ENCODE assay signal across 8 cellular contexts in the genomic region with DNA sequence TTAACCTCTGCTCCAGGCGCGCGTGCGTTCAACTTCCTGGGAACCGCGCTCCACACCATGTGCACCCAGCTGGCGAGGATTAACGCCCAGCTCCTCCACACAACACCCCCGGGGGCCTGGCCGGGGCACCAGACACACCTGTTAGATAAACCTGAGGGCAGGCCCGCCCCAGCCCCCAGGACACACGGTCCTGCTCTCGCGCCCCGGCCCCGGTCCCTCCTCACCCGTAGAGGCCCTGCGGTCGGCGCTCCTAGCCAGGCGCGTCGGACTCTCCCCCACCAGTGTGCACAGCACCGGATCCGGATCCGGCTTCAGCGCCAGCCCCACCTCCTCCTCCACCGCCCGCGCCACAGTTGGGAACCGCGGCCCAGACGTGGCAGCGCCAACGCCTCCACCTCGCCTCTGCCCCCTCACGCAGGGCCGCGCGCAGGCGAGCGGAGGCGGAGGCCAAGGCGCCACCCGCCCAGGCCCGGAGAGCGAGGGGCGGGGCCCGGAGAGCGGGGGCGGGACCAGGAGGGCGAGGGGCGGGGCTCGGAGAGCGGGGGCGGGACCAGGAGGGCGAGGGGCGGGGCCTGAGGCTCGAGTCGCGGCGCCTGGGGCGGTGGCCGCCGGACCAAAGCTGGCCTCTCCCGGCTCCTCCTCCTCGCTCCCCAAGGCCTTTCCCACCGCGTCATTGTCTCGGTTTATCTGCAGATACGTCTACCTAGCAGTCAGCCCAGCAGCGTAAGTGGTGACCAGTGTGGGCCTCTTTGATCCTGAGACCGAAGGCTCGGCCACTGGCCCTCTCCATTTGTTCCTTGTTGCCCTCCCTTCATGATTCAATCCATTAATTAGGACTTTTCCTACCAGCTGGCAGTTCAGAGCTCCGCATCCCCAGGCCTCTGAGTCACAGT.
A peak's percentile ranks its signal among the peaks of the same experiment; 100 is the strongest.
DNase-seq lines count a peak whose midpoint lies in the region; ATAC-seq and TF ChIP-seq lines count a peak whose summit lies in the region.

A gene (minus strand): TSS at position 404 of the 893 bp plus-strand sequence. CDS start 6,957 bp downstream, outside the sequence.

- peak; percentile 93 for ATAC-seq in HG03442 (IDR thresholded peaks at IDR 0.05; ENCODE audit: unreplicated experiment)

- peak within 1 kb of the TSS; percentile 82 for H3K4me3 ChIP-seq in choroid plexus epithelial cell (ENCODE audit: low read depth, low read length)

- peak; percentile 91 for DNase-seq in Ammon's horn (ENCODE audit: low spot score)
- DNase-seq in GM19238 (ENCODE audit: insufficient read length, low spot score), result peak; percentile 83
- peak; percentile 14 for DNase-seq in NCI-H524 treated with DMSO at 0.1 percent for 48 hours (lab: John Stamatoyannopoulos, UW)
- peak; percentile 87 to 92 for DNase-seq in activated CD4-positive, alpha-beta T cell treated with anti-CD3 and anti-CD28 coated beads for 4 hours
- DNase-seq in choroid plexus epithelial cell (ENCODE audit: low read depth), result peak; percentile 87
- DNase-seq in kidney glomerular epithelial cell (lab: John Stamatoyannopoulos, UW), result peak; percentile 85
- DNase-seq in stimulated activated CD4-positive, alpha-beta T cell treated with anti-CD3 and anti-CD28 coated beads, Interleukin-15, amount 100 ng/mL, for 48 hours (ENCODE audit: low read depth in 2 of 2), result peak; percentile 64 to 72

- no peak for TF ChIP-seq CTCF in choroid plexus epithelial cell (conservative IDR thresholded peaks at IDR 0.05; ENCODE audit: low read depth, low read length)

Comparison
In these comparisons a context has a peak if more than half of its experiments do, and no peak if none do; other contexts are left out.
1. Peak in every context shown above with its lines: DNase-seq, ATAC-seq and H3K4me3 ChIP-seq.
2. DNase-seq: peak in every context shown above with its lines; median percentile 91 in Ammon's horn; 90 in activated CD4-positive, alpha-beta T cell treated with anti-CD3 and anti-CD28 coated beads for 4 hours; 87 in choroid plexus epithelial cell; 85 in kidney glomerular epithelial cell; 83 in GM19238; 68 in stimulated activated CD4-positive, alpha-beta T cell treated with anti-CD3 and anti-CD28 coated beads, Interleukin-15, amount 100 ng/mL, for 48 hours; 14 in NCI-H524 treated with DMSO at 0.1 percent for 48 hours.